In the genomic region with DNA sequence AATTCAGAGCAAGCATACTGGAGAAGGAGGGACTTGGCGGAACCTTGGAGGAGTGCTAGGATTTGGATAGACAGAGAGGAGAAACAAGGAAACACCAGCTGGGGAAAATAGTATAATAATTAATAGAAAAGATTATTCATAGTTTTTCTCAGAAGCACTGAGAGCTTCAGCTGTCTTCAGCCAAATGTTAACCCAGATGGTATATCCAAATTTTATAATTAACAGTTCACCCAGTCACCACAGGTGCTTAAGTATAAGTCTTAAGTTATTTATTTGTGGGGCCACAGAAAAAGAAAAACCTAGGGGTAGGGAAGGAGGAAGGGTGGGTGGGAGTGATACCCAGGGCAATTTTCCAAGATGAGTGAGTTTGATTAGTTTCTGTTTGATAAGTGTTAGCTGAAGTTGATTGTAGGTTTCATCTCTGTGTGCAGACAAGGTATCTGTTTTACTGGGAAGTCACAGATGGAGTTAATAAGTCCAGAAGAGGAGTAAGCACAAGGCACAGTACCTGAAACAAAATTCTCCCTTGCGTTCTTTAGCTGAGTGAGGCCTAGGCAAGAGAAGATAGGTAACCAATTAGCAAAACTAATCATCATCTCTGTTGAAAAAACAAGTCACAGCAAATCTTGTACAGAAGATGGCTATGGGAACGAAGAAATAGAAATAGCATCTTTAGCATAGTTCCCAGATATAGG, we compare ENCODE assay signal across 12 cellular contexts.
DNase-seq lines count a peak whose midpoint lies in the region; ATAC-seq and FAIRE-seq lines count a peak whose summit lies in the region.
"Had no signal": no experiment of that assay in that cellular context is flagged by ENCODE, and none has a peak within 500 bp of the region (broad histone marks: within the 10 kb centered on the region; RNA-seq: fewer than 3 reads in every experiment).

No MANE protein-coding gene starts in this region.

- H3K27ac Mint-ChIP-seq in activated CD4-positive, alpha-beta memory T cell treated with anti-CD3 and anti-CD28 coated beads for 36 hours: no peak overlapping the region
- H3K27ac Mint-ChIP-seq: CD4-positive, CD25-positive, alpha-beta regulatory T cell; GM23338; IgD-negative memory B cell had no signal

- no peaks in the 10 kb centered on the region for H3K36me3 Mint-ChIP-seq in activated CD4-positive, alpha-beta memory T cell treated with anti-CD3 and anti-CD28 coated beads for 36 hours
- H3K36me3 Mint-ChIP-seq: CD4-positive, CD25-positive, alpha-beta regulatory T cell; IgD-negative memory B cell had no signal

- CTCF ChIA-PET in activated CD4-positive, alpha-beta memory T cell treated with anti-CD3 and anti-CD28 coated beads for 36 hours (lab: Charles Lee): no interaction called here

- POLR2A ChIA-PET in activated CD4-positive, alpha-beta memory T cell treated with anti-CD3 and anti-CD28 coated beads for 36 hours (lab: Charles Lee): no interaction called here

- no peaks in the 10 kb centered on the region for H3K27me3 Mint-ChIP-seq in activated CD4-positive, alpha-beta memory T cell treated with anti-CD3 and anti-CD28 coated beads for 36 hours
- H3K27me3 Mint-ChIP-seq: CD4-positive, CD25-positive, alpha-beta regulatory T cell; IgD-negative memory B cell had no signal

- ATAC-seq in GM19463 (IDR thresholded peaks at IDR 0.05; ENCODE audit: unreplicated experiment) (peak; percentile 57), HG03432 (IDR thresholded peaks at IDR 0.05; ENCODE audit: unreplicated experiment) (peak; percentile 31)
- ATAC-seq: GM23338 had no signal

- peak; percentile 51 for FAIRE-seq in GM18507 (lab: Jason Lieb, UNC)

- DNase-seq in GM18507 (ENCODE audit: extremely low spot score, insufficient read length, low read depth) (no peak), kidney tubule cell (ENCODE audit: low spot score) (peak; percentile 9), iPS-NIHi11 (ENCODE audit: low spot score) (no peak), midbrain (lab: John Stamatoyannopoulos, UW) (no peak)
- no peak for DNase-seq in activated CD4-positive, alpha-beta memory T cell treated with anti-CD3 and anti-CD28 coated beads for 36 hours
- DNase-seq: 8988T; CD4-positive, CD25-positive, alpha-beta regulatory T cell; H7 had no signal

- H3K4me1 Mint-ChIP-seq in activated CD4-positive, alpha-beta memory T cell treated with anti-CD3 and anti-CD28 coated beads for 36 hours (ENCODE audit: low read depth): no peaks in the 10 kb centered on the region
- H3K4me1 Mint-ChIP-seq: CD4-positive, CD25-positive, alpha-beta regulatory T cell; GM23338; IgD-negative memory B cell had no signal

- H3K9me3 Mint-ChIP-seq in activated CD4-positive, alpha-beta memory T cell treated with anti-CD3 and anti-CD28 coated beads for 36 hours: no peaks in the 10 kb centered on the region
- H3K9me3 Mint-ChIP-seq: GM23338 had no signal

- H3K4me3 Mint-ChIP-seq in activated CD4-positive, alpha-beta memory T cell treated with anti-CD3 and anti-CD28 coated beads for 36 hours: no peak overlapping the region
- H3K4me3 Mint-ChIP-seq: CD4-positive, CD25-positive, alpha-beta regulatory T cell; GM23338 had no signal

- intact Hi-C loops in activated CD4-positive, alpha-beta memory T cell treated with anti-CD3 and anti-CD28 coated beads for 36 hours (cut with micrococcal nuclease): no loop called here
